ENCODE assay signal across 1 cellular context in the genomic region with DNA sequence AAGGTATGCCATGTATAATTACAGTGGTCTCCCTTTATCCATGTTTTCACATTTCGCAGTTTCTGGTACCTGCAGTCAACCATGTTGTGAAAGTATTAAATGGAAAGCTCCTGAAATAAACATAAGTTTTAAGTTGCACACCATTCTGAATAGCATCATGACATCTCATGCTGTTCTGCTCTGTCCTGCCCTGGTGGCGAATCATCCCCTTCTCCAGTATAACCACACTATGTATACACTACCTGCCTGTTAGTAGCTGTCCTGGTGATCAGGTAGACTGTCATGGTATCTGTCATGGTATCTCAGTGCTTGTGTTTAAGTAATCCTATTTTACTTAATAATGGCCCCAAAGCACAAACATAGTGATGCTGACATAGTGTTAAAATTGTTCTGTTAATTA.
TF ChIP-seq lines count a peak whose summit lies in the region.

No MANE protein-coding gene starts in this region.

TF ChIP-seq in K562, 482 proteins besides CTCF, POLR2A, EP300 and RAD21 (continued from another document):
- TF ChIP-seq SIRT6 (IDR thresholded peaks at IDR 0.05; ENCODE audit: low read depth, low read length): no peak
- TF ChIP-seq TCF3 (CRISPR knock-in tag; IDR thresholded peaks at IDR 0.05): no peak
- TF ChIP-seq, protein P1, sequence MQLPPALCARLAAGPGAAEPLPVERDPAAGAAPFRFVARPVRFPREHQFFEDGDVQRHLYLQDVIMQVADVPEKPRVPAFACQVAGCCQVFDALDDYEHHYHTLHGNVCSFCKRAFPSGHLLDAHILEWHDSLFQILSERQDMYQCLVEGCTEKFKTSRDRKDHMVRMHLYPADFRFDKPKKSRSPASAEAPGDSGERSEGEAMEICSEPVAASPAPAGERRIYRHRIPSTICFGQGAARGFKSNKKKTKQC (CRISPR knock-in tag; IDR thresholded peaks at IDR 0.05): no peak
- no peak for TF ChIP-seq ILF3 (IDR thresholded peaks at IDR 0.05; ENCODE audit: borderline replicate concordance)
